In the genomic region with DNA sequence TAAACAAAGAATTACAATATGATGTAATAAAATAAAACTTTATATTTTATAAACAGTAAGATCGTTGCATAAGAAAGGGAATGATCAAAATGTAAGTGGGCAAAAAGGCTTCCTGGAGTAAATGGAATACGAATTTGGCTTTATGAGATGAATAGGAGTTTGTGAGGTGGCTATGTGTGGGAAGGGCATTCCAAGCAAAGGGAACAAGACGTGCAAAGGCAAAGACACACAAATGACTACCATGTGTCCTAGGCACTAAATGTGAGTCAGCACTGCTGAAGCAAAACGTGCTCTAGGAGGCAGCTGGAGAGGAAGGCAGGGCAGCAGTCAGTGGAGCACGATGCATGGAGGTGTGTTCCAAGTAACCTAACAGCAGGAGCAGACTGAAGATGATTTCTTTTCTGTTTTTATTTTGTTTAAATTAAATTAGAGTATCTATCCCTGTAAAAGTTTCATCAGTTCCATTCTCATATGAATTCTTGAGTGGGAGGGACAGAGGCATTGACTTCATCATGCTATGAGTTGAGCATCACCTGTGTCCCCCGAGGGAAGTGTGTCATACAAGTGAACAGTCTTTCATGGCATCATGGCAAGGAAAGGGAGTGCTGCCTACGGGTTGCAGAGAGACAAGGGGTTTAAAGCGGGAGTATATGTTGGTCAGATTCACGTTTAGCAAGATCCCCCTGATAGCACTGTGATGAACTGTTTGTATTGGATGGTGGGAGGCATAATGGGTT, we compare ENCODE assay signal across 10 cellular contexts. TPM values are rescaled to one million over a fixed set of nuclear protein-coding genes. Genes with fewer than 3 reads are reported as not detected.
DNase-seq lines count a peak whose midpoint lies in the region; ATAC-seq and TF ChIP-seq lines count a peak whose summit lies in the region.
"Had no signal": no experiment of that assay in that cellular context is flagged by ENCODE, and none has a peak within 500 bp of the region (broad histone marks: within the 10 kb centered on the region; RNA-seq: fewer than 3 reads in every experiment).

No MANE protein-coding gene starts in this region.

- no peaks in the 10 kb centered on the region for H3K9me3 ChIP-seq in HEK293 (ENCODE audit: control insufficient read depth, insufficient read depth, low read depth, low read length)

- CTCF ChIA-PET in HEK293 (lab: Yijun Ruan, JAX) (no interaction called here), T-cell (lab: Charles Lee) (no interaction called here)

- POLR2A ChIA-PET in HEK293 (lab: Yijun Ruan, JAX), result no interaction called here
- POLR2A ChIA-PET in T-cell (lab: Charles Lee), result no interaction called here

- H3K4me3 Mint-ChIP-seq in T-cell, result no peak overlapping the region

- H3K4me1 ChIP-seq in HEK293 (ENCODE audit: control insufficient read depth, insufficient read depth, low read length), result peaks cover 12% of the 10 kb centered on the region; the same call in 1 of the 2 replicates

- peak; percentile 87 for DNase-seq in AG09319 (ENCODE audit: extremely low read depth, low read depth)
- peak; percentile 62 for DNase-seq in amniotic stem cell (lab: John Stamatoyannopoulos, UW)
- peak; percentile 60 for DNase-seq in glomerular visceral epithelial cell (ENCODE audit: extremely low spot score)
- no peak for DNase-seq in NCI-H2227 (lab: John Stamatoyannopoulos, UW; ENCODE audit: unreplicated experiment)
- no peak for DNase-seq in NCI-H226
- no peak for DNase-seq in T-cell
- DNase-seq: left ventricle myocardium superior had no signal

- peaks cover 11 to 18% (median 12%) of the 10 kb centered on the region in 3 donors for H3K4me1 Mint-ChIP-seq in T-cell

- no peak; the same call in 1 of the 2 replicates for TF ChIP-seq CTCF in AG09319 (IDR thresholded peaks at IDR 0.05; ENCODE audit: low read depth, low read length)
- no peak for TF ChIP-seq CTCF in HEK293 (tag by site-specific recombination; IDR thresholded peaks at IDR 0.05)

- no peaks in the 10 kb centered on the region for H3K36me3 ChIP-seq in HEK293 (ENCODE audit: control insufficient read depth in 2 of 2, insufficient read depth in 1 of 2, low read length in 2 of 2)

- no peaks in the 10 kb centered on the region for H3K9me3 Mint-ChIP-seq in T-cell

- H3K36me3 Mint-ChIP-seq in T-cell, result no peaks in the 10 kb centered on the region

- H3K27ac ChIP-seq in HEK293 (ENCODE audit: extremely low read depth, low read depth, low read length), result no peak overlapping the region
- H3K27ac ChIP-seq: SK-N-MC had no signal

- ATAC-seq in GM21515 (IDR thresholded peaks at IDR 0.05; ENCODE audit: unreplicated experiment), result no peak
- no peak for ATAC-seq in T-cell (replicated peaks in 1 of 4)
- ATAC-seq: left ventricle myocardium superior had no signal

- no peaks in the 10 kb centered on the region for H3K27me3 Mint-ChIP-seq in T-cell

- H3K27ac Mint-ChIP-seq in T-cell, result no peak overlapping the region

- H3K4me3 ChIP-seq in HEK293 (ENCODE audit: low read depth, low read length), result no peak overlapping the region
- H3K4me3 ChIP-seq: SK-N-MC had no signal

TF ChIP-seq in HEK293, 187 proteins besides CTCF, POLR2A, EP300 and RAD21:
- TF ChIP-seq ZNF335 (tag by site-specific recombination; conservative IDR thresholded peaks at IDR 0.05) (0 out of 2 replicates have a peak, but pooled peaks have one; percentile 28), ZNF837 (tag by site-specific recombination; IDR thresholded peaks at IDR 0.05) (no peak), ZNF433 (tag by site-specific recombination; IDR thresholded peaks at IDR 0.05; ENCODE audit: low read depth) (no peak), ZNF121 (tag by site-specific recombination; IDR thresholded peaks at IDR 0.05) (no peak), ZNF585B (tag by site-specific recombination; IDR thresholded peaks at IDR 0.05) (0 out of 2 replicates have a peak, but pooled peaks have one; percentile 8), ZNF112 (tag by site-specific recombination; IDR thresholded peaks at IDR 0.05) (no peak), ZNF777 (tag by site-specific recombination; IDR thresholded peaks at IDR 0.05; ENCODE audit: borderline replicate concordance) (no peak)
- TF ChIP-seq, protein P1, sequence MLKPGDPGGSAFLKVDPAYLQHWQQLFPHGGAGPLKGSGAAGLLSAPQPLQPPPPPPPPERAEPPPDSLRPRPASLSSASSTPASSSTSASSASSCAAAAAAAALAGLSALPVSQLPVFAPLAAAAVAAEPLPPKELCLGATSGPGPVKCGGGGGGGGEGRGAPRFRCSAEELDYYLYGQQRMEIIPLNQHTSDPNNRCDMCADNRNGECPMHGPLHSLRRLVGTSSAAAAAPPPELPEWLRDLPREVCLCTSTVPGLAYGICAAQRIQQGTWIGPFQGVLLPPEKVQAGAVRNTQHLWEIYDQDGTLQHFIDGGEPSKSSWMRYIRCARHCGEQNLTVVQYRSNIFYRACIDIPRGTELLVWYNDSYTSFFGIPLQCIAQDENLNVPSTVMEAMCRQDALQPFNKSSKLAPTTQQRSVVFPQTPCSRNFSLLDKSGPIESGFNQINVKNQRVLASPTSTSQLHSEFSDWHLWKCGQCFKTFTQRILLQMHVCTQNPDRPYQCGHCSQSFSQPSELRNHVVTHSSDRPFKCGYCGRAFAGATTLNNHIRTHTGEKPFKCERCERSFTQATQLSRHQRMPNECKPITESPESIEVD (tag by site-specific recombination; IDR thresholded peaks at IDR 0.05), result no peak
- TF ChIP-seq, protein P2, sequence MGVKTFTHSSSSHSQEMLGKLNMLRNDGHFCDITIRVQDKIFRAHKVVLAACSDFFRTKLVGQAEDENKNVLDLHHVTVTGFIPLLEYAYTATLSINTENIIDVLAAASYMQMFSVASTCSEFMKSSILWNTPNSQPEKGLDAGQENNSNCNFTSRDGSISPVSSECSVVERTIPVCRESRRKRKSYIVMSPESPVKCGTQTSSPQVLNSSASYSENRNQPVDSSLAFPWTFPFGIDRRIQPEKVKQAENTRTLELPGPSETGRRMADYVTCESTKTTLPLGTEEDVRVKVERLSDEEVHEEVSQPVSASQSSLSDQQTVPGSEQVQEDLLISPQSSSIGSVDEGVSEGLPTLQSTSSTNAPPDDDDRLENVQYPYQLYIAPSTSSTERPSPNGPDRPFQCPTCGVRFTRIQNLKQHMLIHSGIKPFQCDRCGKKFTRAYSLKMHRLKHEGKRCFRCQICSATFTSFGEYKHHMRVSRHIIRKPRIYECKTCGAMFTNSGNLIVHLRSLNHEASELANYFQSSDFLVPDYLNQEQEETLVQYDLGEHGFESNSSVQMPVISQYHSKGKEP (tag by site-specific recombination; IDR thresholded peaks at IDR 0.05), result no peak
- TF ChIP-seq, protein P3, sequence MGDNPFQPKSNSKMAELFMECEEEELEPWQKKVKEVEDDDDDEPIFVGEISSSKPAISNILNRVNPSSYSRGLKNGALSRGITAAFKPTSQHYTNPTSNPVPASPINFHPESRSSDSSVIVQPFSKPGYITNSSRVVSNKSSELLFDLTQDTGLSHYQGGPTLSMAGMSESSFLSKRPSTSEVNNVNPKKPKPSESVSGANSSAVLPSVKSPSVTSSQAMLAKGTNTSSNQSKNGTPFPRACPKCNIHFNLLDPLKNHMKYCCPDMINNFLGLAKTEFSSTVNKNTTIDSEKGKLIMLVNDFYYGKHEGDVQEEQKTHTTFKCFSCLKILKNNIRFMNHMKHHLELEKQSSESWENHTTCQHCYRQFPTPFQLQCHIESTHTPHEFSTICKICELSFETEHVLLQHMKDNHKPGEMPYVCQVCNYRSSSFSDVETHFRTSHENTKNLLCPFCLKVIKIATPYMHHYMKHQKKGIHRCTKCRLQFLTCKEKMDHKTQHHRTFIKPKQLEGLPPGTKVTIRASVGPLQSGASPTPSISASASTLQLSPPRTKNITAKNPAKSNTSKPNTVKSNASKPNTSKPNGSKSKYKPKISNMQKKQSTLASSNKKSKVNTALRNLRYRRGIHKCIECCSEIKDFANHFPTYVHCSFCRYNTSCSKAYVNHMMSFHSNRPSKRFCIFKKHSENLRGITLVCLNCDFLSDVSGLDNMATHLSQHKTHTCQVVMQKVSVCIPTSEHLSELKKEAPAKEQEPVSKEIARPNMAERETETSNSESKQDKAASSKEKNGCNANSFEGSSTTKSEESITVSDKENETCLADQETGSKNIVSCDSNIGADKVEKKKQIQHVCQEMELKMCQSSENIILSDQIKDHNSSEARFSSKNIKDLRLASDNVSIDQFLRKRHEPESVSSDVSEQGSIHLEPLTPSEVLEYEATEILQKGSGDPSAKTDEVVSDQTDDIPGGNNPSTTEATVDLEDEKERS (tag by site-specific recombination; IDR thresholded peaks at IDR 0.05), result no peak
- TF ChIP-seq, protein P4, sequence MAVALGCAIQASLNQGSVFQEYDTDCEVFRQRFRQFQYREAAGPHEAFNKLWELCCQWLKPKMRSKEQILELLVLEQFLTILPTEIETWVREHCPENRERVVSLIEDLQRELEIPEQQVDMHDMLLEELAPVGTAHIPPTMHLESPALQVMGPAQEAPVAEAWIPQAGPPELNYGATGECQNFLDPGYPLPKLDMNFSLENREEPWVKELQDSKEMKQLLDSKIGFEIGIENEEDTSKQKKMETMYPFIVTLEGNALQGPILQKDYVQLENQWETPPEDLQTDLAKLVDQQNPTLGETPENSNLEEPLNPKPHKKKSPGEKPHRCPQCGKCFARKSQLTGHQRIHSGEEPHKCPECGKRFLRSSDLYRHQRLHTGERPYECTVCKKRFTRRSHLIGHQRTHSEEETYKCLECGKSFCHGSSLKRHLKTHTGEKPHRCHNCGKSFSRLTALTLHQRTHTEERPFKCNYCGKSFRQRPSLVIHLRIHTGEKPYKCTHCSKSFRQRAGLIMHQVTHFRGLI (tag by site-specific recombination; IDR thresholded peaks at IDR 0.05), result no peak

RNA-seq across cellular contexts. Expression of a gene that starts 52.9 kb away (rescaled TPM):
- total RNA-seq in T-cell, result 100 to 1,000 TPM in 2 of 5 donors, 10 to 100 TPM in 3; 80.2 to 200 (median 87.8) TPM

Comparison
In these comparisons a context has a peak if more than half of its experiments do, and no peak if none do; other contexts are left out.
1. DNase-seq: peak in AG09319 (single experiment), amniotic stem cell (single experiment) and glomerular visceral epithelial cell (single experiment); none in NCI-H2227 (single experiment), NCI-H226 (single experiment) and T-cell (0 of 34).